Comparison of ENCODE assay signal across 1 cellular context in the genomic region with DNA sequence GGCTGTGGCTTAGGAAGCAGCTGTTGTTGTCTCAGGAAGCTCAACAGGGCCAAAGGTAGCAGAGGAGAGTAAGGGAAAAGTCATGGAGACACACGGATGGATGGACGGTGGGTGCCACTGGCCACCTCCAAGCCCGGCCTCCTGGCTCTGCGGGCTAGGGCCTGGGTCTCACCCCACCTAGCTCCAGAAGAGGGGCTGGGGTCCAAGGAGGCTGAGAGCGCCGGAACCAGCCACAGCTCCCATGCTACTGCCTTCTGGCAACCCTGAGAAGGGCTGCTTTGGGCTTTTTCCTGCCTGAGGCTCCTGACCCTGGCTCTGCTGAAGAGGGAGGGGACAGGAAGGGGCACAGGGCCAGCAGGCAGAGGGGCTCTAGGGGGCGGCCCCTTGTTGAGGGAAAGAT.
TF ChIP-seq lines count a peak whose summit lies in the region.

No MANE protein-coding gene starts in this region.

TF ChIP-seq in HepG2, 621 proteins besides CTCF, POLR2A, EP300 and RAD21:
- TF ChIP-seq MTA1 (CRISPR knock-in tag; IDR thresholded peaks at IDR 0.05; ENCODE audit: borderline replicate concordance) (0 out of 2 replicates have a peak, but pooled peaks have one; percentile 25), FOXO1 (CRISPR knock-in tag; IDR thresholded peaks at IDR 0.05) (no peak)
